1 cellular context compared by ENCODE assay signal in genomic region chr5:78300464-78301045, GRCh38.
TF ChIP-seq lines count a peak whose summit lies in the region.

No MANE protein-coding gene starts in this region.

TF ChIP-seq in GM23338, 12 proteins besides CTCF, POLR2A, EP300 and RAD21 (continued from another document):
- TF ChIP-seq REST (IDR thresholded peaks at IDR 0.05; ENCODE audit: unreplicated experiment) = no peak
- no peak for TF ChIP-seq POLR2AphosphoS5 (IDR thresholded peaks at IDR 0.05; ENCODE audit: low read depth)
TF ChIP-seq in GM23338: peak in this region for 0.
